ENCODE assay signal across 1 cellular context in the genomic region with DNA sequence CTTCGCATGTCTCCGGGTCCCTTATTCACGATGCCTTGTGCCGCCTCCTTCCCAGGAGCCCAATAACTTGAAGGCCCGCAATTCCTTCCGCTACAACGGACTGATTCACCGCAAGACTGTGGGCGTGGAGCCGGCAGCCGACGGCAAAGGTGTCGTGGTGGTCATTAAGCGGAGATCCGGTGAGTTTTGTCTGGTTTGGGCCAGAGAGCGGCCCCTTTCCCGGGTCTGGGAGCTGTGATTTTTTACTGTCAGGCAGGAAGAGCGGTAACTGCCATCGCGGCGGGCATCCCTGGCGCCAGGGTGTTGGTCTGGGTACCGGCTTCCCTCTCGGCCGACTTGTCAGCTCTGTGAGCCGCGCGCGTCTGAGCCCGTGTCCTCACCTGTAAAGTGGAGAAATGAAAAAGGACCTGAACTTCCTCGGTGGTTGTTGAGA.
TF ChIP-seq lines count a peak whose summit lies in the region.

No MANE protein-coding gene starts in this region.

TF ChIP-seq in endothelial cell of umbilical vein, 7 proteins besides CTCF, POLR2A, EP300 and RAD21:
- TF ChIP-seq, protein P1, sequence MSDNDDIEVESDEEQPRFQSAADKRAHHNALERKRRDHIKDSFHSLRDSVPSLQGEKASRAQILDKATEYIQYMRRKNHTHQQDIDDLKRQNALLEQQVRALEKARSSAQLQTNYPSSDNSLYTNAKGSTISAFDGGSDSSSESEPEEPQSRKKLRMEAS (IDR thresholded peaks at IDR 0.05; ENCODE audit: insufficient read depth, insufficient read length), result no peak
- TF ChIP-seq FOS (IDR thresholded peaks at IDR 0.05; ENCODE audit: borderline replicate concordance, insufficient read depth, low read length) (no peak), POLR2AphosphoS5 (IDR thresholded peaks at IDR 0.05; ENCODE audit: insufficient read depth, low read depth, low read length) (no peak), MYC (IDR thresholded peaks at IDR 0.05; ENCODE audit: low read depth, low read length) (no peak), GATA2 (IDR thresholded peaks at IDR 0.05; ENCODE audit: insufficient read depth, insufficient read length, low read depth, low read length) (no peak), EZH2 (IDR thresholded peaks at IDR 0.05; ENCODE audit: borderline replicate concordance, low read depth, low read length, severe bottlenecking) (no peak), JUN (IDR thresholded peaks at IDR 0.05; ENCODE audit: borderline replicate concordance, insufficient read depth, insufficient read length, low read depth) (no peak)
